8 cellular contexts compared by ENCODE assay signal in the genomic region with DNA sequence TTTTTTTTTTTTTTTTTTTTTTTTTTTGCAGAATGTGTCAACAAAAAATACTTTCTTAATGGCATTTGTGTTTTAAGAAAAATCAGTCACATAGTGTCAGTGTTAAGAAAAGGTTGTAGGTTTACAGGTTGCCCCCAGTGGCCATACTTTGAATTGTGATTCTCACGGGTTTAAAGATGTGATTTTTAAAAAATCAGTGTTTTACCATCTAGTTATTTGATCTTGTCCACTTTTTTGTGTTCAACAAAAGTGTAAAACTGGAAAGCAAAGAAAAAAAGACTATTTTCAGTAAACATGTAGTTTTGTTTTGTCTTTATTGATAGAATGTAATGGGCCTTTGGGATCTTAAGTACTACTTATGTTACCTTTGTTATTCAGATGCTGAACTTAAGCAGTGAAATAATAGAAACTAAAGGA. TPM values are rescaled to one million over a fixed set of nuclear protein-coding genes. Genes with fewer than 3 reads are reported as not detected.
DNase-seq lines count a peak whose midpoint lies in the region; FAIRE-seq and TF ChIP-seq lines count a peak whose summit lies in the region.

No MANE protein-coding gene starts in this region.

- no peak for FAIRE-seq in small intestine (lab: Jason Lieb, UNC)

- H3K36me3 ChIP-seq in GM23248 (ENCODE audit: low read depth) (peaks cover 28% of the 10 kb centered on the region), esophagus squamous epithelium (peaks cover 0 to 64% (median 10%) of the 10 kb centered on the region in 3 donors), small intestine (ENCODE audit: control insufficient read depth in 2 of 2, insufficient read depth in 2 of 2, low read length in 2 of 2) (peaks cover 9 to 13% of the 10 kb centered on the region in 2 donors)

- peak; percentile 17 for DNase-seq in NCI-H2227 (lab: John Stamatoyannopoulos, UW; ENCODE audit: unreplicated experiment)
- DNase-seq in NCI-H2227 treated with DMSO at 0.1 percent for 48 hours (lab: John Stamatoyannopoulos, UW), result no peak
- peak; percentile 64 for DNase-seq in GM23248
- DNase-seq in SK-MEL-5 (ENCODE audit: low read depth, low spot score), result peak; percentile 52
- DNase-seq in esophagus squamous epithelium (lab: John Stamatoyannopoulos, UW), result no peak
- DNase-seq in small intestine, result peak; percentile 50
- no peak for DNase-seq in Ammon's horn (ENCODE audit: low spot score)
- DNase-seq in activated CD8-positive, alpha-beta memory T cell treated with anti-CD3 and anti-CD28 coated beads, Interleukin-2, amount 50 U/mL, for 48 hours, result no peak

- H3K4me1 ChIP-seq in GM23248 (ENCODE audit: insufficient read depth) (no peaks in the 10 kb centered on the region), esophagus squamous epithelium (no peaks in the 10 kb centered on the region), small intestine (ENCODE audit: control insufficient read depth in 2 of 2, insufficient read depth in 1 of 2, low read depth in 1 of 2, low read length in 1 of 2) (no peaks in the 10 kb centered on the region)

- H3K27me3 ChIP-seq in GM23248 (replicated peaks; ENCODE audit: insufficient read depth) (no peaks in the 10 kb centered on the region), esophagus squamous epithelium (no peaks in the 10 kb centered on the region), small intestine (ENCODE audit: control insufficient read depth in 2 of 2, insufficient read depth in 2 of 2, low read length in 2 of 2) (no peaks in the 10 kb centered on the region)

- no peaks in the 10 kb centered on the region for H4K20me1 ChIP-seq in GM23248 (ENCODE audit: insufficient read depth)

- no peaks in the 10 kb centered on the region for H3K79me2 ChIP-seq in GM23248 (ENCODE audit: insufficient read depth)

- H3F3A ChIP-seq in GM23248 (ENCODE audit: insufficient read depth), result peaks cover 6% of the 10 kb centered on the region

- TF ChIP-seq CTCF in esophagus squamous epithelium (IDR thresholded peaks at IDR 0.05), result peak in 5 of 6 experiments; percentile 10 to 54 (median 42)

- no peaks in the 10 kb centered on the region for H3K9me3 ChIP-seq in GM23248 (ENCODE audit: low read depth)
- H3K9me3 ChIP-seq in esophagus squamous epithelium, result no peaks in the 10 kb centered on the region
- H3K9me3 ChIP-seq in small intestine (ENCODE audit: control insufficient read depth, low read depth), result no peaks in the 10 kb centered on the region

- no peak overlapping the region for H3K4me2 ChIP-seq in GM23248 (ENCODE audit: unreplicated experiment)

- H3K4me3 ChIP-seq in GM23248, result no peak overlapping the region
- no peak overlapping the region for H3K4me3 ChIP-seq in esophagus squamous epithelium
- no peak overlapping the region for H3K4me3 ChIP-seq in small intestine (ENCODE audit: low read depth in 1 of 2, low read length in 2 of 2)

- no peak for TF ChIP-seq POLR2A in esophagus squamous epithelium (IDR thresholded peaks at IDR 0.05)

- no peak overlapping the region for H3K9ac ChIP-seq in GM23248

- H3K27ac ChIP-seq in GM23248 (no peak overlapping the region), esophagus squamous epithelium (no peak overlapping the region), small intestine (ENCODE audit: low read depth in 1 of 2, low read length in 1 of 2) (no peak overlapping the region)

- H2AFZ ChIP-seq in GM23248, result no peak overlapping the region

- H3K9me2 ChIP-seq in GM23248 (ENCODE audit: insufficient read depth), result no peaks in the 10 kb centered on the region

- in situ Hi-C loops in GM23248 (cut with MboI) (no loop called here), SK-MEL-5 (cut with HindIII; ENCODE audit: low pct_unique_long_range_greater_than_20kb, low sequenced_read_pairs) (no loop called here)

- intact Hi-C loops in esophagus squamous epithelium (cut with DNase I), result no loop called here

- WGBS in GM23248 (ENCODE audit: low coverage in 1 of 2, low lambda C conversion rate in 2 of 2, missing lambda C conversion rate in 2 of 2), 2 experiments, result 53 to 55% methylated on average over 1 of the region's 1 CpG
- WGBS in esophagus squamous epithelium, 2 donors, result 30 to 43% methylated on average over 1 of the region's 1 CpG
- 26 to 41% (median 31%) methylated on average over 1 of the region's 1 CpG for WGBS in small intestine, 3 donors

RNA-seq across cellular contexts. Expression of a gene that starts 25.7 kb away (rescaled TPM):
- 14.6 and 21.8 TPM in 2 replicates for total RNA-seq in GM23248 (2014; rRNA removed; shearing (Covaris generic))
- polyA plus RNA-seq in GM23248 (2016; fragmentation: Nextera tagmentation; extraction: Ambion mirVana) (8.9 and 9.3 TPM in 2 replicates), small intestine (1 to 10 TPM; 2.7 to 7.3 (median 2.9) TPM)
- total RNA-seq in SK-MEL-5 (2014; rRNA removed; shearing (Covaris generic)), result 15.1 and 17.4 TPM in 2 replicates
- polyA plus RNA-seq in SK-MEL-5 (2015; cell fraction: cytosol; rRNA removed), result 8.2 and 11.4 TPM in 2 replicates
- 11.7 and 19.2 TPM in 2 replicates for polyA plus RNA-seq in SK-MEL-5 (2015; cell fraction: nucleus; rRNA removed)
- total RNA-seq in esophagus squamous epithelium, result 10 to 100 TPM in 1 of 4 donors, 1 to 10 TPM in 3; 5.6 to 13.2 (median 8.9) TPM

RNA-seq across cellular contexts. Expression of a gene that starts 49.6 kb away (rescaled TPM):
- 7.5 and 8.2 TPM in 2 replicates for total RNA-seq in GM23248 (2014; rRNA removed; shearing (Covaris generic))
- polyA plus RNA-seq in GM23248 (2016; fragmentation: Nextera tagmentation; extraction: Ambion mirVana) (9.8 and 11.3 TPM in 2 replicates), small intestine (1 to 10 TPM; 3.8 to 6.2 (median 4.7) TPM)
- 14.0 and 15.8 TPM in 2 replicates for total RNA-seq in SK-MEL-5 (2014; rRNA removed; shearing (Covaris generic))
- polyA plus RNA-seq in SK-MEL-5 (2015; cell fraction: cytosol; rRNA removed), result 9.1 and 10.5 TPM in 2 replicates
- 13.5 and 15.3 TPM in 2 replicates for polyA plus RNA-seq in SK-MEL-5 (2015; cell fraction: nucleus; rRNA removed)
- 10 to 100 TPM in 3 of 4 donors, 1 to 10 TPM in 1; 8.2 to 15.6 (median 11.4) TPM for total RNA-seq in esophagus squamous epithelium

RNA-seq across cellular contexts. Expression of a gene that starts 54.9 kb away (rescaled TPM):
- total RNA-seq in GM23248 (2014; rRNA removed; shearing (Covaris generic)), result not detected in 2 replicates
- polyA plus RNA-seq in GM23248 (2016; fragmentation: Nextera tagmentation; extraction: Ambion mirVana) (0.33 and 0.43 TPM in 2 replicates), small intestine (under 1 TPM in 1 of 3 donors, not detected in 2; 0.18 TPM)
- not detected in 2 replicates for total RNA-seq in SK-MEL-5 (2014; rRNA removed; shearing (Covaris generic))
- not detected in 2 replicates for polyA plus RNA-seq in SK-MEL-5 (2015; cell fraction: cytosol; rRNA removed)
- not detected in 2 replicates for polyA plus RNA-seq in SK-MEL-5 (2015; cell fraction: nucleus; rRNA removed)
- total RNA-seq in esophagus squamous epithelium, result under 1 TPM in 1 of 4 donors, not detected in 3; 0.79 TPM

Comparison
In these comparisons a context has a peak if more than half of its experiments do, and no peak if none do; other contexts are left out.
1. DNase-seq: peak in NCI-H2227 (single experiment), GM23248 (single experiment), SK-MEL-5 (single experiment) and small intestine (single experiment); none in NCI-H2227 treated with DMSO at 0.1 percent for 48 hours (single experiment), esophagus squamous epithelium (single experiment), Ammon's horn (single experiment) and activated CD8-positive, alpha-beta memory T cell treated with anti-CD3 and anti-CD28 coated beads, Interleukin-2, amount 50 U/mL, for 48 hours (single experiment).